11 cellular contexts compared by ENCODE assay signal in the genomic region with DNA sequence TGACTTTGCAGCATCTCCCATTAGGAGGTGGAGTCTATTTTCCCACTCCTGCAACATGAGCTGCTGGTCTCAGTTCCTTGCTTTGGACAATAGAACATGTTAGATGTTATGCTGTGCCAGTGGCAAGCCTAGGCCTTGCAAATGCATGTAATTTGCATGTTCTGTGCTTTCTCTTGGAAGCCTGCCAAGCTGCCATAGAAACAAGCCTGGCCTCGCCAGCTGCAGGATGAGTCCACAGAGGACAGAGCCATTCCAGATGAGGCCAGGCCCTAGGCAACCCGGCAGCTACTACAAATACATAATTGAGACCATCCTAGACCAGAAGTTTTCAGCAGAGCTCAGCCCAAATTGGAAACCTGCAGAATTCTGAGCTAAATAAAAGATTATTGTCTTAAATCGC. TPM values are rescaled to one million over a fixed set of nuclear protein-coding genes. Genes with fewer than 3 reads are reported as not detected.
DNase-seq lines count a peak whose midpoint lies in the region; ATAC-seq and TF ChIP-seq lines count a peak whose summit lies in the region.
"Had no signal": no experiment of that assay in that cellular context is flagged by ENCODE, and none has a peak within 500 bp of the region (broad histone marks: within the 10 kb centered on the region; RNA-seq: fewer than 3 reads in every experiment).

No MANE protein-coding gene starts in this region.

- H3K9me3 Mint-ChIP-seq in glutamatergic neuron (ENCODE audit: unreplicated experiment) = peaks cover 7% of the 10 kb centered on the region
- H3K9me3 Mint-ChIP-seq in activated CD4-positive, alpha-beta T cell treated with anti-CD3 and anti-CD28 coated beads, Interleukin-2, amount 10 ng/mL, durations not matched to agents 7 days and 5 days = peaks cover 20% of the 10 kb centered on the region

- H3K4me1 Mint-ChIP-seq in glutamatergic neuron (ENCODE audit: low read depth, unreplicated experiment) = no peaks in the 10 kb centered on the region
- peaks cover 7% of the 10 kb centered on the region for H3K4me1 Mint-ChIP-seq in activated CD4-positive, alpha-beta T cell treated with anti-CD3 and anti-CD28 coated beads, Interleukin-2, amount 10 ng/mL, durations not matched to agents 7 days and 5 days
- H3K4me1 Mint-ChIP-seq: nephron had no signal

- peaks cover 17% of the 10 kb centered on the region for H3K36me3 Mint-ChIP-seq in glutamatergic neuron (ENCODE audit: unreplicated experiment)
- H3K36me3 Mint-ChIP-seq in activated CD4-positive, alpha-beta T cell treated with anti-CD3 and anti-CD28 coated beads, Interleukin-2, amount 10 ng/mL, durations not matched to agents 7 days and 5 days (ENCODE audit: low read depth) = peaks cover 8% of the 10 kb centered on the region

- no peak overlapping the region for H3K27ac Mint-ChIP-seq in glutamatergic neuron (ENCODE audit: unreplicated experiment)
- H3K27ac Mint-ChIP-seq in activated CD4-positive, alpha-beta T cell treated with anti-CD3 and anti-CD28 coated beads, Interleukin-2, amount 10 ng/mL, durations not matched to agents 7 days and 5 days = no peak overlapping the region

- ATAC-seq in HG02623 (IDR thresholded peaks at IDR 0.05; ENCODE audit: unreplicated experiment) (no peak), GM18498 (IDR thresholded peaks at IDR 0.05; ENCODE audit: unreplicated experiment) (no peak)

- H3K27me3 Mint-ChIP-seq in glutamatergic neuron (ENCODE audit: unreplicated experiment) = peaks cover 5% of the 10 kb centered on the region
- H3K27me3 Mint-ChIP-seq in activated CD4-positive, alpha-beta T cell treated with anti-CD3 and anti-CD28 coated beads, Interleukin-2, amount 10 ng/mL, durations not matched to agents 7 days and 5 days = peaks cover 8% of the 10 kb centered on the region

- POLR2A ChIA-PET in activated CD4-positive, alpha-beta T cell treated with anti-CD3 and anti-CD28 coated beads, Interleukin-2, amount 10 ng/mL, durations not matched to agents 7 days and 5 days (lab: Charles Lee) = interaction anchor here (0.6 kb wide), 1 partner anchor 374 kb away, joined by 4 read pairs; no protein-coding TSS in a partner anchor

- no peak overlapping the region for H3K4me3 Mint-ChIP-seq in glutamatergic neuron (ENCODE audit: unreplicated experiment)
- no peak overlapping the region for H3K4me3 Mint-ChIP-seq in activated CD4-positive, alpha-beta T cell treated with anti-CD3 and anti-CD28 coated beads, Interleukin-2, amount 10 ng/mL, durations not matched to agents 7 days and 5 days
- H3K4me3 Mint-ChIP-seq: nephron had no signal

- DNase-seq in COR-L47 (lab: John Stamatoyannopoulos, UW) (peak; percentile 91), NCI-H1105 (lab: John Stamatoyannopoulos, UW) (peak; percentile 72), RPMI7951 (ENCODE audit: low read depth) (peak; percentile 45), glutamatergic neuron (peak; percentile 42), ecto neural progenitor cell (ENCODE audit: low spot score) (no peak)
- DNase-seq in activated CD4-positive, alpha-beta T cell treated with anti-CD3 and anti-CD28 coated beads, Interleukin-2, amount 10 ng/mL, durations not matched to agents 7 days and 5 days = no peak
- DNase-seq: activated naive CD4-positive, alpha-beta T cell treated with anti-CD3 and anti-CD28 coated beads, Interleukin-2, amount 50 U/mL, for 16 hours; effector CD4-positive, alpha-beta T cell had no signal

- no peak for TF ChIP-seq CTCF in glutamatergic neuron (IDR thresholded peaks at IDR 0.05; ENCODE audit: partially characterized antibody, unreplicated experiment)

- CTCF ChIA-PET in activated CD4-positive, alpha-beta T cell treated with anti-CD3 and anti-CD28 coated beads, Interleukin-2, amount 10 ng/mL, durations not matched to agents 7 days and 5 days (lab: Charles Lee) = interaction anchor here (0.6 to 1.6 kb wide), 4 partner anchors 10 to 39 kb away, joined by 3 to 5 read pairs (median 4); no protein-coding TSS in a partner anchor

RNA-seq across cellular contexts. Expression of gene TRIM69, which starts 39.6 kb away (rescaled TPM):
- 10.5 and 13.9 TPM in 2 replicates for total RNA-seq in RPMI7951 (2014; rRNA removed; shearing (Covaris generic))
- total RNA-seq in glutamatergic neuron (ENCODE audit: unreplicated experiment) = 22.8 TPM
- total RNA-seq in activated CD4-positive, alpha-beta T cell treated with anti-CD3 and anti-CD28 coated beads, Interleukin-2, amount 10 ng/mL, durations not matched to agents 7 days and 5 days = 10 to 100 TPM; 67.9 to 70.2 TPM

Comparison
In these comparisons a context has a peak if more than half of its experiments do, and no peak if none do; other contexts are left out.
1. DNase-seq: peak in COR-L47 (single experiment), NCI-H1105 (single experiment), RPMI7951 (single experiment) and glutamatergic neuron (single experiment); none in ecto neural progenitor cell (single experiment) and activated CD4-positive, alpha-beta T cell treated with anti-CD3 and anti-CD28 coated beads, Interleukin-2, amount 10 ng/mL, durations not matched to agents 7 days and 5 days (single experiment).